9 cellular contexts compared by ENCODE assay signal in the genomic region with DNA sequence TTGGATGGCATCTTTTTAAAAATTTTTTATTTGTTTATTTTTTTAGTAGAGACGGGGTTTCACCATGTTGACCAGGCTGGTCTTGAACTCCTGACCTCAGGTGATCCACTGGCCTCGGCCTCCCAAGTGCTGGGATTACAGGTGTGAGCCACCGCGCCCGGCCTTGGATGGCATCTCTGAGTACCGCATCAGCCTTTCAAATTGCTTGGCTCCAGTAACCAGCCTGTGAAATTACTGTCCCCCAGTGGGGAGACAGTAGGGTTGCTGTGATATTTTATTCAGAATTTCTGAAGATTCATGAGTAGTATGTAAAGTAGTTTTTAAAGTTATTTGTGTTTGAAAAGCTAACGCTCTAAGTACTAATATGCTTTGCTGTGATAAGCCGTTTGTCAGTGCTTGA. TPM values are rescaled to one million over a fixed set of nuclear protein-coding genes. Genes with fewer than 3 reads are reported as not detected.
DNase-seq lines count a peak whose midpoint lies in the region; ATAC-seq, FAIRE-seq and TF ChIP-seq lines count a peak whose summit lies in the region.
"Had no signal": no experiment of that assay in that cellular context is flagged by ENCODE, and none has a peak within 500 bp of the region (broad histone marks: within the 10 kb centered on the region; RNA-seq: fewer than 3 reads in every experiment).

No MANE protein-coding gene starts in this region.

- H4K20me1 ChIP-seq in astrocyte (ENCODE audit: insufficient read depth, low read length) = no peaks in the 10 kb centered on the region

- no peak for DNase-seq in astrocyte (ENCODE audit: low read depth)
- DNase-seq in mesenteric fat pad (ENCODE audit: low spot score) = no peak
- no peak for DNase-seq in activated CD4-positive, CD25-positive, alpha-beta regulatory T cell treated with anti-CD3 and anti-CD28 coated beads, Interleukin-2, amount 50 U/mL, for 72 hours
- no peak for DNase-seq in COLO829 (ENCODE audit: low spot score)
- DNase-seq in T-helper 9 cell = no peak
- DNase-seq: NCI-H187 had no signal

- no peak for TF ChIP-seq CTCF in astrocyte (IDR thresholded peaks at IDR 0.05; ENCODE audit: insufficient read depth, low read depth, low read length)

- H3K27me3 ChIP-seq in ACC112 (ENCODE audit: insufficient read depth, low read length) (no peaks in the 10 kb centered on the region), astrocyte (ENCODE audit: insufficient read depth, low read length) (no peaks in the 10 kb centered on the region), mucosa of stomach (ENCODE audit: control insufficient read depth, insufficient read depth, low read length) (no peaks in the 10 kb centered on the region)

- H3K4me1 ChIP-seq in ACC112 (ENCODE audit: control insufficient read depth, insufficient read depth, low read length, unreplicated experiment) (peaks cover 23% of the 10 kb centered on the region), astrocyte (ENCODE audit: insufficient read depth, low read length) (peaks cover 8% of the 10 kb centered on the region), mucosa of stomach (ENCODE audit: control insufficient read depth, insufficient read depth, low read length) (peaks cover 27% of the 10 kb centered on the region)

- no peaks in the 10 kb centered on the region for H3K9me3 Mint-ChIP-seq in astrocyte (ENCODE audit: unreplicated experiment)

- H2AFZ ChIP-seq in ACC112 (ENCODE audit: low read length, unreplicated experiment) (peak overlapping the region; percentile 47), astrocyte (ENCODE audit: low read depth, low read length) (no peak overlapping the region)

- H3K36me3 Mint-ChIP-seq in astrocyte (ENCODE audit: low read depth, unreplicated experiment) = no peaks in the 10 kb centered on the region

- H3K4me1 Mint-ChIP-seq in astrocyte (ENCODE audit: low read depth, unreplicated experiment) = peaks cover 7% of the 10 kb centered on the region

- no peaks in the 10 kb centered on the region for H3K27me3 Mint-ChIP-seq in astrocyte (ENCODE audit: low read depth, unreplicated experiment)

- H3K4me3 ChIP-seq in ACC112 (ENCODE audit: low read depth, low read length) = peak overlapping the region; percentile 92
- H3K4me3 ChIP-seq in astrocyte (ENCODE audit: insufficient read depth, low read depth, low read length) = peak overlapping the region; percentile 78
- no peak overlapping the region for H3K4me3 ChIP-seq in mucosa of stomach (ENCODE audit: low read length)

- no peak for FAIRE-seq in astrocyte (lab: Jason Lieb, UNC)

- H3K4me3 Mint-ChIP-seq in astrocyte (ENCODE audit: unreplicated experiment) = peak overlapping the region; percentile 88

- ATAC-seq in HG03159 (IDR thresholded peaks at IDR 0.05; ENCODE audit: unreplicated experiment) = peak; percentile 2

- H3K79me2 ChIP-seq in ACC112 (ENCODE audit: control insufficient read depth, insufficient read depth, low read length, unreplicated experiment) (peaks cover 26% of the 10 kb centered on the region), astrocyte (ENCODE audit: insufficient read depth, low read length) (peaks cover 17% of the 10 kb centered on the region)

- H3K9me3 ChIP-seq in astrocyte (ENCODE audit: insufficient read depth, low read depth, low read length) (no peaks in the 10 kb centered on the region), mucosa of stomach (ENCODE audit: control insufficient read depth, low read length) (no peaks in the 10 kb centered on the region)

- H3K27ac Mint-ChIP-seq in astrocyte (ENCODE audit: unreplicated experiment) = no peak overlapping the region

- peak overlapping the region; percentile 80 for H3K9ac ChIP-seq in astrocyte (ENCODE audit: low read length)
- peak overlapping the region; percentile 76 for H3K9ac ChIP-seq in mucosa of stomach (ENCODE audit: low read length)

- H3K4me2 ChIP-seq in astrocyte (ENCODE audit: low read length) = peak overlapping the region; percentile 91

- H3K36me3 ChIP-seq in ACC112 (ENCODE audit: insufficient read depth, low read length) = peaks cover 12% of the 10 kb centered on the region; the same call in 1 of the 2 replicates
- H3K36me3 ChIP-seq in astrocyte (ENCODE audit: insufficient read depth, low read length) = peaks cover 21% of the 10 kb centered on the region
- H3K36me3 ChIP-seq in mucosa of stomach (ENCODE audit: control insufficient read depth, insufficient read depth, low read length) = no peaks in the 10 kb centered on the region

- H3K27ac ChIP-seq in ACC112 (ENCODE audit: low read depth, low read length) = no peak overlapping the region
- no peak overlapping the region for H3K27ac ChIP-seq in astrocyte (ENCODE audit: low read depth, low read length)

RNA-seq across cellular contexts. Expression of a gene that starts 1.2 kb away (rescaled TPM):
- total RNA-seq in astrocyte = 38.8 and 41.6 TPM in 2 replicates
- 59.2 TPM for total RNA-seq in mesenteric fat pad
